19 cellular contexts compared by ENCODE assay signal in the genomic region with DNA sequence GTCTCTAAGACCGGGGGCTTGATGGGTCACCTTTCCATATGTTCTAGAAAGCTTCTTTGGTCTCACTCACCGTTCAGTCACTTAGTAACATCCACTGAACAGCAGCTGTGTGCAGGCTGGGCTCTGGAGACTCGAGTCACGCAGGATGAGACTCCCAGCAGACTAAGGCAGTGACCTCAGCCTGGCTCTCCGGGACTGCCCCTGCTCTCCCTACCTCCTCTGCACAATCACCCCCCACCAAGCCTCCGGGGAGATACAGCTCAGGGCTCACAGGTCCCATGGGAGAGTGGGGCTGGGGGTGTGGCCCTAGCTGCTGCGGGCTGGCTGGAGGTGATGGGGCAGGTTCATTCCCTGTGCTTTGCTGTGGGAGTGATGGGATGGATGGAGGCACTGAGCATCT. TPM values are rescaled to one million over a fixed set of nuclear protein-coding genes. Genes with fewer than 3 reads are reported as not detected.
A peak's percentile ranks its signal among the peaks of the same experiment; 100 is the strongest.
DNase-seq lines count a peak whose midpoint lies in the region; ATAC-seq, FAIRE-seq and TF ChIP-seq lines count a peak whose summit lies in the region.
"Had no signal": no experiment of that assay in that cellular context is flagged by ENCODE, and none has a peak within 500 bp of the region (broad histone marks: within the 10 kb centered on the region; RNA-seq: fewer than 3 reads in every experiment).

No MANE protein-coding gene starts in this region.

- no peak overlapping the region for H3K27ac ChIP-seq in left ventricle myocardium inferior (replicated peaks)
- H3K27ac ChIP-seq: suprapubic skin had no signal

- intact Hi-C loops in head of caudate nucleus (cut with DNase I) = no loop called here
- intact Hi-C loops in left ventricle myocardium inferior (cut with micrococcal nuclease) = no loop called here

- FAIRE-seq in GM18507 (lab: Jason Lieb, UNC) = peak; percentile 73
- FAIRE-seq: colon, H54, small intestine had no signal

- no peak overlapping the region for H3K4me3 ChIP-seq in left ventricle myocardium inferior
- H3K4me3 ChIP-seq: suprapubic skin had no signal

- H3K4me1 ChIP-seq in left ventricle myocardium inferior = no peaks in the 10 kb centered on the region
- H3K4me1 ChIP-seq: suprapubic skin had no signal

- no peak for DNase-seq in GM18507 (ENCODE audit: extremely low spot score, insufficient read length, low read depth)
- peak; percentile 46 for DNase-seq in RKO (ENCODE audit: low spot score)
- no peak for DNase-seq in omental fat pad (ENCODE audit: low spot score)
- DNase-seq in head of caudate nucleus = no peak
- DNase-seq in left ventricle myocardium inferior = no peak
- no peak for DNase-seq in stimulated activated CD4-positive, alpha-beta T cell treated with anti-CD3 and anti-CD28 coated beads, Interleukin-4, amount 100 ng/mL, for 1 hour
- DNase-seq: activated CD4-positive, alpha-beta T cell treated with anti-CD3 and anti-CD28 coated beads, Interleukin-2, amount 10 ng/mL, durations not matched to agents 24 days and 14 days; activated T-cell treated with anti-CD3 and anti-CD28 coated beads, Interleukin-2, amount 50 U/mL, for 72 hours; amniotic stem cell; Caco-2; NCI-H2227 treated with DMSO at 0.1 percent for 48 hours; nucleus accumbens; PC-3; small intestine had no signal

- ATAC-seq in HG02610 (IDR thresholded peaks at IDR 0.05; ENCODE audit: unreplicated experiment) = peak; percentile 76
- ATAC-seq in omental fat pad (ENCODE audit: low FRiP score) = peak; percentile 33
- ATAC-seq: PC-3 had no signal

- H3K9me3 ChIP-seq in left ventricle myocardium inferior (replicated peaks) = no peaks in the 10 kb centered on the region
- H3K9me3 ChIP-seq: Caco-2, suprapubic skin had no signal

- TF ChIP-seq CTCF in omental fat pad (IDR thresholded peaks at IDR 0.05) = no peak
- no peak for TF ChIP-seq CTCF in left ventricle myocardium inferior (IDR thresholded peaks at IDR 0.05; ENCODE audit: borderline replicate concordance)

- H3K27me3 ChIP-seq in left ventricle myocardium inferior (ENCODE audit: low read depth) = no peaks in the 10 kb centered on the region
- H3K27me3 ChIP-seq: suprapubic skin had no signal

- H3K36me3 ChIP-seq in left ventricle myocardium inferior = peaks cover 44% of the 10 kb centered on the region

RNA-seq across cellular contexts. Expression of gene FLYWCH2, which starts 14.1 kb away (rescaled TPM):
- total RNA-seq in omental fat pad = 10 to 100 TPM; 22.1 to 78.7 (median 37.3) TPM
- 23.2 TPM for total RNA-seq in left ventricle myocardium inferior

RNA-seq across cellular contexts. Expression of gene FLYWCH1, which starts 14.6 kb away (rescaled TPM):
- 10 to 100 TPM; 14.8 to 45.6 (median 26.6) TPM for total RNA-seq in omental fat pad
- total RNA-seq in left ventricle myocardium inferior = 35.7 TPM

RNA-seq across cellular contexts. Expression of gene PRSS22, which starts 39.1 kb away (rescaled TPM):
- total RNA-seq in omental fat pad (not detected), left ventricle myocardium inferior (not detected)
- total RNA-seq: activated CD4-positive, alpha-beta T cell treated with anti-CD3 and anti-CD28 coated beads, Interleukin-2, amount 10 ng/mL, durations not matched to agents 24 days and 14 days; T-helper 1 cell treated with Interleukin-12 subunit alpha and Interleukin-12 subunit beta and Interleukin-4 antibody, amounts not matched to agents 30 ng/mL and 1 ng/mL, for 36 hours had no signal
